In genomic region chr6:21595265-21595950, GRCh38 we compare ENCODE assay signal across 8 cellular contexts. TPM values are rescaled to one million over a fixed set of nuclear protein-coding genes. Genes with fewer than 3 reads are reported as not detected.
A peak's percentile ranks its signal among the peaks of the same experiment; 100 is the strongest.
DNase-seq lines count a peak whose midpoint lies in the region; ATAC-seq and TF ChIP-seq lines count a peak whose summit lies in the region.

No MANE protein-coding gene starts in this region.

- H3K27ac ChIP-seq in thyroid gland, result peak overlapping the region; percentile 94 to 97 (median 96)

- H3K4me1 ChIP-seq in thyroid gland, result peaks cover 7 to 11% of the 10 kb centered on the region in 2 donors

- intact Hi-C loops in thyroid gland (cut with DNase I), result loop anchor here (10.0 kb wide), 1 partner anchor 549 kb away; no protein-coding TSS in a partner anchor

- peak; percentile 23 for ATAC-seq in HG02763 (IDR thresholded peaks at IDR 0.05; ENCODE audit: unreplicated experiment)

- in situ Hi-C loops in SK-MEL-5 (cut with HindIII; ENCODE audit: low pct_unique_long_range_greater_than_20kb, low sequenced_read_pairs), result no loop called here

- H3K36me3 ChIP-seq in thyroid gland, result no peaks in the 10 kb centered on the region

- no peaks in the 10 kb centered on the region for H3K27me3 ChIP-seq in thyroid gland

- peak in 2 of 6 experiments; percentile 23 to 33 for TF ChIP-seq CTCF in thyroid gland (IDR thresholded peaks at IDR 0.05)

- no peak for TF ChIP-seq POLR2A in thyroid gland (IDR thresholded peaks at IDR 0.05)

- H3K4me3 ChIP-seq in thyroid gland (replicated peaks in 1 of 3), result peak overlapping the region; percentile 24 to 83 (median 62)

- H3K9me3 ChIP-seq in thyroid gland, result no peaks in the 10 kb centered on the region

- WGBS in thyroid gland, 2 donors, result 1 to 4% methylated on average over 16 to 24 of the region's 95 CpGs

- peak; percentile 32 for DNase-seq in activated CD4-positive, CD25-positive, alpha-beta regulatory T cell treated with anti-CD3 and anti-CD28 coated beads, Interleukin-2, amount 50 U/mL, for 72 hours
- DNase-seq in activated CD4-positive, CD25-positive, alpha-beta regulatory T cell (lab: John Stamatoyannopoulos, UW), result no peak
- DNase-seq in SK-MEL-5 (ENCODE audit: low read depth, low spot score) (peak; percentile 26), dermis blood vessel endothelial cell (peak; percentile 33), medulla oblongata (ENCODE audit: extremely low spot score) (peak; percentile 18), thyroid gland (peak; percentile 68 to 70), NCI-H1436 (lab: John Stamatoyannopoulos, UW) (no peak)

RNA-seq across cellular contexts. Expression of gene SOX4, which starts 1.9 kb away (rescaled TPM):
- 25.8 and 28.4 TPM in 2 replicates for total RNA-seq in SK-MEL-5 (2014; rRNA removed; shearing (Covaris generic))
- 22.1 and 27.9 TPM in 2 replicates for polyA plus RNA-seq in SK-MEL-5 (2015; cell fraction: cytosol; rRNA removed)
- polyA plus RNA-seq in SK-MEL-5 (2015; cell fraction: nucleus; rRNA removed), result 24.7 and 26.6 TPM in 2 replicates
- total RNA-seq in dermis blood vessel endothelial cell (60.2 and 73.5 TPM in 2 replicates), thyroid gland (10 to 100 TPM; 10.8 to 20.7 (median 14.7) TPM)

Comparison
In these comparisons a context has a peak if more than half of its experiments do, and no peak if none do; other contexts are left out.
1. DNase-seq: peak in activated CD4-positive, CD25-positive, alpha-beta regulatory T cell treated with anti-CD3 and anti-CD28 coated beads, Interleukin-2, amount 50 U/mL, for 72 hours (single experiment), SK-MEL-5 (single experiment), dermis blood vessel endothelial cell (single experiment), medulla oblongata (single experiment) and thyroid gland (2 of 2); none in activated CD4-positive, CD25-positive, alpha-beta regulatory T cell (0 of 4) and NCI-H1436 (single experiment).